ENCODE assay signal across 31 cellular contexts in the genomic region with DNA sequence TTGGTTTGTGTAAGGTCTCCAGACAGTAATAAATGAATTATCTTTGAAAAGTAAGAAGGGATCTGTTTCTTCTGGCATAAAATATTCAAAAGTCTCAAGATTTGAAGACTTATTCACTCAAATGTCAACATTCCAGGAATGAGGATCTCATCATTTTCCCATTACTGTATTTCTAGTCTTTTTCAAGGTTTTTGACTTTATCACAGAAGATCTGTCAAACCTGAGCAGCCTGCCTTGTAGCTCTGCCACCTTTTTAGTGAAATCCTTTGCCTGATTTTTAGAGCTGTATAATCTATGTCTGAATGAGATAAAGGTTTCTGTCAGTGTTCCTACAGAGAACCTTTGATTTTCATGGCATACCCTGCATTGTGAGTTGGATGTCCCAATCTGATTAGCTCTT. TPM values are rescaled to one million over a fixed set of nuclear protein-coding genes. Genes with fewer than 3 reads are reported as not detected.
"Had no signal": no experiment of that assay in that cellular context is flagged by ENCODE, and none has a peak within 500 bp of the region (broad histone marks: within the 10 kb centered on the region; RNA-seq: fewer than 3 reads in every experiment).

No MANE protein-coding gene starts in this region.

- H3K27ac ChIP-seq: suprapubic skin, testis, thoracic aorta, tibial artery, tibial nerve, transverse colon, upper lobe of left lung, upper lobe of right lung, uterus, vagina had no signal

- H3K4me3 ChIP-seq: stomach, suprapubic skin, testis, thoracic aorta, thyroid gland, tibial artery, tibial nerve, transverse colon, upper lobe of left lung, upper lobe of right lung, uterus, vagina had no signal

- ATAC-seq: stimulated activated effector memory CD8-positive, alpha-beta T cell treated with anti-CD3 and anti-CD28 coated beads, Interleukin-12 subunit alpha, Interleukin-12 subunit beta, amount 100 ng/mL, for 72 hours; stimulated activated memory B cell treated with anti-CD40 and anti-IgM and Interleukin-4, amounts not matched to agents 10 μg/mL and 1 μg/mL and 100 μg/mL, for 72 hours; stimulated activated naive B cell treated with anti-CD40 and anti-IgM and Interleukin-4, amounts not matched to agents 10 μg/mL and 1 μg/mL and 100 μg/mL, for 72 hours; stimulated activated naive CD8-positive, alpha-beta T cell treated with anti-CD3 and anti-CD28 coated beads, Interleukin-15, amount 100 ng/mL, for 72 hours; stimulated activated naive CD8-positive, alpha-beta T cell treated with anti-CD3 and anti-CD28 coated beads, Interleukin-15, Interleukin-2, amounts not matched to agents 100 U/mL and 50 U/mL, for 24 hours; upper lobe of right lung had no signal

- H3K4me1 ChIP-seq: suprapubic skin, testis, tibial artery, tibial nerve, transverse colon, upper lobe of left lung, upper lobe of right lung, uterus, vagina had no signal

- H3K27me3 ChIP-seq: stomach, suprapubic skin, testis, thyroid gland, tibial artery, tibial nerve, transverse colon, upper lobe of left lung, upper lobe of right lung, uterus, vagina had no signal

- H3K36me3 ChIP-seq: stomach, suprapubic skin, thoracic aorta, thyroid gland, tibial artery, tibial nerve, transverse colon, upper lobe of left lung, upper lobe of right lung, uterus, vagina had no signal

- DNase-seq: stimulated activated CD4-positive, alpha-beta T cell treated with anti-CD3 and anti-CD28 coated beads, Interleukin-2, amount 100 ng/mL, for 48 hours; stimulated activated CD4-positive, alpha-beta T cell treated with anti-CD3 and anti-CD28 coated beads, Interleukin-4, amount 100 ng/mL, for 1 hour; stimulated activated CD4-positive, alpha-beta T cell treated with anti-CD3 and anti-CD28 coated beads, Interleukin-4, amount 100 ng/mL, for 24 hours; stimulated activated CD4-positive, alpha-beta T cell treated with anti-CD3 and anti-CD28 coated beads, Interleukin-4, amount 100 ng/mL, for 4 hours; stimulated activated CD8-positive, alpha-beta memory T cell treated with anti-CD3 and anti-CD28 coated beads, Interleukin-4, amount 100 ng/mL, for 48 hours; stimulated activated naive B cell treated with anti-CD40 and anti-IgM and Interleukin-4, amounts not matched to agents 10 μg/mL and 1 μg/mL and 100 μg/mL, for 72 hours; stimulated activated naive CD4-positive, alpha-beta T cell; stimulated activated naive CD4-positive, alpha-beta T cell treated with Interleukin-2 at 50 U/mL for 16 hours; stimulated activated naive CD8-positive, alpha-beta T cell treated with anti-CD3 and anti-CD28 coated beads, Interleukin-15, amount 100 ng/mL, for 72 hours; stimulated activated naive CD8-positive, alpha-beta T cell treated with anti-CD3 and anti-CD28 coated beads, Interleukin-15, Interleukin-2, amounts not matched to agents 100 U/mL and 50 U/mL, for 24 hours; stomach; substantia nigra; testis; thyroid gland; tibial artery; transverse colon; trophoblast cell; upper lobe of left lung; upper lobe of right lung; uterus had no signal

- H3K9me3 ChIP-seq: stomach, suprapubic skin, testis, thoracic aorta, thyroid gland, tibial artery, tibial nerve, transverse colon, upper lobe of left lung, upper lobe of right lung, uterus, vagina had no signal

RNA-seq across cellular contexts. Expression of a gene that starts 4.0 kb away (rescaled TPM):
- total RNA-seq: stomach, subcutaneous adipose tissue, suprapubic skin, temporal lobe, testis, thoracic aorta, thyroid gland, tibial nerve, transverse colon, upper lobe of left lung, upper lobe of right lung, ureter, urinary bladder, uterus, vagina had no signal
- polyA plus RNA-seq: stomach, thymus, urinary bladder had no signal

RNA-seq across cellular contexts. Expression of a gene that starts 21.0 kb away (rescaled TPM):
- total RNA-seq: stomach, subcutaneous adipose tissue, suprapubic skin, temporal lobe, testis, thoracic aorta, thyroid gland, tibial nerve, transverse colon, upper lobe of left lung, upper lobe of right lung, ureter, urinary bladder, uterus, vagina had no signal
- polyA plus RNA-seq: stomach, thymus, urinary bladder had no signal

RNA-seq across cellular contexts. Expression of a gene that starts 23.9 kb away (rescaled TPM):
- total RNA-seq: stomach, subcutaneous adipose tissue, suprapubic skin, temporal lobe, thoracic aorta, tibial nerve, transverse colon, upper lobe of left lung, upper lobe of right lung, ureter, urinary bladder, uterus, vagina had no signal
- polyA plus RNA-seq: stomach, thymus, urinary bladder had no signal

RNA-seq across cellular contexts. Expression of a gene that starts 55.4 kb away (rescaled TPM):
- total RNA-seq: stomach, subcutaneous adipose tissue, suprapubic skin, temporal lobe, testis, thoracic aorta, thyroid gland, tibial nerve, transverse colon, upper lobe of left lung, upper lobe of right lung, ureter, urinary bladder, uterus, vagina had no signal
- polyA plus RNA-seq: stomach, thymus, urinary bladder had no signal

RNA-seq across cellular contexts. Expression of a gene that starts 56.6 kb away (rescaled TPM):
- total RNA-seq: stomach, subcutaneous adipose tissue, suprapubic skin, temporal lobe, testis, thoracic aorta, thyroid gland, tibial nerve, transverse colon, upper lobe of left lung, upper lobe of right lung, ureter, urinary bladder, uterus, vagina had no signal
- polyA plus RNA-seq: stomach, thymus, urinary bladder had no signal
